In genomic region chr11:9573054-9573774, GRCh38 we compare ENCODE assay signal across 8 cellular contexts. TPM values are rescaled to one million over a fixed set of nuclear protein-coding genes. Genes with fewer than 3 reads are reported as not detected.
DNase-seq lines count a peak whose midpoint lies in the region; ATAC-seq and TF ChIP-seq lines count a peak whose summit lies in the region.

Gene WEE1, plus strand, starts transcription at chr11:9573670. Its CDS starts 264 bp downstream, at chr11:9573934.

- H3K36me3 ChIP-seq in WERI-Rb-1 = peaks cover 37% of the 10 kb centered on the region
- H3K36me3 ChIP-seq in mammary epithelial cell (ENCODE audit: insufficient read depth, low read length) = peaks cover 10% of the 10 kb centered on the region
- peaks cover 34% of the 10 kb centered on the region for H3K36me3 ChIP-seq in iPS-20b (ENCODE audit: insufficient read depth, low read depth, low read length)

- no TSS peak for BruUV-seq in mammary epithelial cell (replicated peaks; lab: Mats Ljungman, UMichigan)

- H3K27me3 ChIP-seq in WERI-Rb-1 (ENCODE audit: insufficient read depth, low read depth, severe bottlenecking) (no peaks in the 10 kb centered on the region), mammary epithelial cell (ENCODE audit: insufficient read depth, low read length) (no peaks in the 10 kb centered on the region), iPS-20b (ENCODE audit: insufficient read depth, low read length) (no peaks in the 10 kb centered on the region)

- peak within 1 kb of the TSS; percentile 79 for H3K4me3 ChIP-seq in WERI-Rb-1 (ENCODE audit: low read depth, low read length)
- H3K4me3 ChIP-seq in mammary epithelial cell (replicated peaks in 1 of 3; ENCODE audit: insufficient read depth in 1 of 3, low read depth in 2 of 3, low read length in 3 of 3) = peak within 1 kb of the TSS; percentile 87 to 97 (median 89)
- peak within 1 kb of the TSS; percentile 98 for H3K4me3 ChIP-seq in iPS-20b (ENCODE audit: low read length)
- H3K4me3 ChIP-seq in skin epidermis = peak within 1 kb of the TSS; percentile 59 to 91 (median 73)

- H3K27ac ChIP-seq in WERI-Rb-1 (peak within 1 kb of the TSS; percentile 99), mammary epithelial cell (ENCODE audit: insufficient read depth, low read depth, low read length) (peak within 1 kb of the TSS; percentile 96), iPS-20b (ENCODE audit: low read length) (peak within 1 kb of the TSS; percentile 42), skin epidermis (peak within 1 kb of the TSS; percentile 63 to 99 (median 90))

- intact Hi-C loops in mammary epithelial cell (cut with micrococcal nuclease) = no loop called here

- H3K4me2 ChIP-seq in mammary epithelial cell (ENCODE audit: insufficient read depth, low read depth, low read length) = peak within 1 kb of the TSS; percentile 97

- H3K9me3 ChIP-seq in WERI-Rb-1 (ENCODE audit: severe bottlenecking) (no peaks in the 10 kb centered on the region), mammary epithelial cell (replicated peaks; ENCODE audit: insufficient read depth, low read length) (no peaks in the 10 kb centered on the region), iPS-20b (ENCODE audit: insufficient read depth, low read depth, low read length) (no peaks in the 10 kb centered on the region)

- H3K79me2 ChIP-seq in mammary epithelial cell (ENCODE audit: insufficient read depth, low read length) = peaks cover 47% of the 10 kb centered on the region

- no peak for TF ChIP-seq CTCF in WERI-Rb-1 (IDR thresholded peaks at IDR 0.05; ENCODE audit: low read depth, low read length)
- no peak for TF ChIP-seq CTCF in mammary epithelial cell (conservative IDR thresholded peaks at IDR 0.05 in 1 of 2, IDR thresholded peaks at IDR 0.05 in 1 of 2; ENCODE audit: extremely low read depth in 1 of 2, insufficient read depth in 1 of 2, low read depth in 1 of 2, low read length in 2 of 2)

- dilution Hi-C loops in mammary epithelial cell (cut with HindIII; ENCODE audit: low sequenced_read_pairs) = no loop called here

- no peak within 1 kb of the TSS for H2AFZ ChIP-seq in mammary epithelial cell (ENCODE audit: low read depth, low read length)

- DNase-seq in AG08395 (ENCODE audit: low spot score) (peak; percentile 96), NCI-H2227 (lab: John Stamatoyannopoulos, UW; ENCODE audit: unreplicated experiment) (peak; percentile 99), WERI-Rb-1 (peak; percentile 99), mammary epithelial cell (peak; percentile 99)

- under 1% methylated on average over 22 of the region's 73 CpGs for WGBS in mammary epithelial cell (ENCODE audit: low coverage, missing lambda C conversion rate)

- peaks cover 28% of the 10 kb centered on the region for H3K4me1 ChIP-seq in mammary epithelial cell (ENCODE audit: insufficient read depth, low read length)
- H3K4me1 ChIP-seq in iPS-20b (ENCODE audit: insufficient read depth, low read length) = peaks cover 27% of the 10 kb centered on the region

- H4K20me1 ChIP-seq in mammary epithelial cell (ENCODE audit: insufficient read depth, low read length) = no peaks in the 10 kb centered on the region

- ATAC-seq in GM18909 (IDR thresholded peaks at IDR 0.05; ENCODE audit: poor library complexity, unreplicated experiment) (peak; percentile 88), HG03159 (IDR thresholded peaks at IDR 0.05; ENCODE audit: unreplicated experiment) (peak; percentile 83)

- CTCF ChIA-PET in mammary epithelial cell (lab: Charles Lee; ENCODE audit: low non-redundant PET) = interaction anchor here (0.6 kb wide), 2 partner anchors 38 to 734 kb away, joined by 3 to 4 read pairs; no protein-coding TSS in a partner anchor

- in situ Hi-C loops in mammary epithelial cell (cut with MboI; ENCODE audit: low sequenced_read_pairs in 2 of 2) = no loop called here

- H3K9ac ChIP-seq in mammary epithelial cell (ENCODE audit: insufficient read depth, low read length) (peak within 1 kb of the TSS; percentile 99), iPS-20b (ENCODE audit: low read depth, low read length) (peak within 1 kb of the TSS; percentile 97)

RNA-seq across cellular contexts. Expression of gene WEE1, which starts in this region (rescaled TPM):
- total RNA-seq in mammary epithelial cell = 10 to 100 TPM; 49.8 to 53.0 TPM
- 31.1 TPM for polyA plus RNA-seq in mammary epithelial cell
- polyA minus RNA-seq in mammary epithelial cell = 45.0 TPM

Comparison
In these comparisons a context has a peak if more than half of its experiments do, and no peak if none do; other contexts are left out.
1. Peak in every context shown above with its lines: DNase-seq, ATAC-seq, H3K4me3 ChIP-seq and H3K27ac ChIP-seq.
2. H3K27ac ChIP-seq: peak in every context shown above with its lines; median percentile 99 in WERI-Rb-1; 96 in mammary epithelial cell; 90 in skin epidermis; 42 in iPS-20b.